Comparison of ENCODE assay signal across 1 cellular context in genomic region chr1:211515090-211516023, GRCh38.
TF ChIP-seq lines count a peak whose summit lies in the region.

No MANE protein-coding gene starts in this region.

TF ChIP-seq in HepG2, 621 proteins besides CTCF, POLR2A, EP300 and RAD21 (continued from another document and continues in another):
- TF ChIP-seq IRF1 (CRISPR knock-in tag; IDR thresholded peaks at IDR 0.05; ENCODE audit: low read depth): no peak
- TF ChIP-seq MEIS2 (CRISPR knock-in tag; IDR thresholded peaks at IDR 0.05): peak; percentile 88
- TF ChIP-seq BRCA1 (CRISPR knock-in tag; IDR thresholded peaks at IDR 0.05): no peak
- no peak for TF ChIP-seq SOX6 (IDR thresholded peaks at IDR 0.05)
- TF ChIP-seq SOX6 (CRISPR knock-in tag; IDR thresholded peaks at IDR 0.05): peak; percentile 68
- TF ChIP-seq ZNF770 (CRISPR knock-in tag; IDR thresholded peaks at IDR 0.05): peak; percentile 85
- TF ChIP-seq FOXP4 (CRISPR knock-in tag; IDR thresholded peaks at IDR 0.05): no peak; the same call in 1 of the 2 replicates
- TF ChIP-seq RARA (CRISPR knock-in tag; IDR thresholded peaks at IDR 0.05): peak; percentile 64
- TF ChIP-seq POGZ (CRISPR knock-in tag; IDR thresholded peaks at IDR 0.05): peak; percentile 65; the same call in 1 of the 2 replicates
- TF ChIP-seq ZNF558 (CRISPR knock-in tag; IDR thresholded peaks at IDR 0.05; ENCODE audit: borderline replicate concordance): peak; percentile 41; the same call in 1 of the 2 replicates
- TF ChIP-seq HOXA3 (CRISPR knock-in tag; IDR thresholded peaks at IDR 0.05): peak; percentile 78
- TF ChIP-seq ZNF225 (CRISPR knock-in tag; IDR thresholded peaks at IDR 0.05): no peak
- peak; percentile 93 for TF ChIP-seq ZMYM4 (CRISPR knock-in tag; IDR thresholded peaks at IDR 0.05)
- 0 out of 2 replicates have a peak, but pooled peaks have one; percentile 17 for TF ChIP-seq ZNF124 (CRISPR knock-in tag; IDR thresholded peaks at IDR 0.05)
- 0 out of 2 replicates have a peak, but pooled peaks have one; percentile 31 for TF ChIP-seq ZNF383 (CRISPR knock-in tag; IDR thresholded peaks at IDR 0.05; ENCODE audit: borderline replicate concordance)
- peak; percentile 81 for TF ChIP-seq ZNF451 (CRISPR knock-in tag; IDR thresholded peaks at IDR 0.05)
- peak; percentile 45; the same call in 1 of the 2 replicates for TF ChIP-seq MED1 (CRISPR knock-in tag; IDR thresholded peaks at IDR 0.05)
- peak; percentile 99 for TF ChIP-seq HNF1B (CRISPR knock-in tag; IDR thresholded peaks at IDR 0.05)
- TF ChIP-seq EEA1 (CRISPR knock-in tag; IDR thresholded peaks at IDR 0.05; ENCODE audit: borderline replicate concordance): no peak
- TF ChIP-seq XRCC5 (optimal IDR thresholded peaks at IDR 0.05; ENCODE audit: low read length): peak; percentile 72
- TF ChIP-seq ZNF546 (CRISPR knock-in tag; conservative IDR thresholded peaks at IDR 0.05): peak; percentile 79; the same call in 1 of the 2 replicates
- no peak for TF ChIP-seq CREM (IDR thresholded peaks at IDR 0.05)
- TF ChIP-seq CREM (CRISPR knock-in tag; IDR thresholded peaks at IDR 0.05): no peak
- TF ChIP-seq ZFX (CRISPR knock-in tag; IDR thresholded peaks at IDR 0.05; ENCODE audit: low read depth): peak; percentile 71
- peak; percentile 68; the same call in 1 of the 2 replicates for TF ChIP-seq ATF3 (CRISPR knock-in tag; IDR thresholded peaks at IDR 0.05)
- TF ChIP-seq ZNF430 (CRISPR knock-in tag; IDR thresholded peaks at IDR 0.05): 0 out of 2 replicates have a peak, but pooled peaks have one; percentile 65
- no peak for TF ChIP-seq MIER2 (CRISPR knock-in tag; IDR thresholded peaks at IDR 0.05)
- no peak for TF ChIP-seq MYPOP (CRISPR knock-in tag; IDR thresholded peaks at IDR 0.05)
- 0 out of 2 replicates have a peak, but pooled peaks have one; percentile 16 for TF ChIP-seq NKX3-1 (CRISPR knock-in tag; IDR thresholded peaks at IDR 0.05)
- no peak for TF ChIP-seq ZFP41 (CRISPR knock-in tag; IDR thresholded peaks at IDR 0.05; ENCODE audit: borderline replicate concordance)
- peak; percentile 38; the same call in 1 of the 2 replicates for TF ChIP-seq MTF2 (CRISPR knock-in tag; IDR thresholded peaks at IDR 0.05; ENCODE audit: borderline replicate concordance)
- TF ChIP-seq ZNF235 (CRISPR knock-in tag; IDR thresholded peaks at IDR 0.05; ENCODE audit: borderline replicate concordance): no peak
- TF ChIP-seq NFATC3 (CRISPR knock-in tag; IDR thresholded peaks at IDR 0.05): no peak
- TF ChIP-seq ZNF564 (CRISPR knock-in tag; IDR thresholded peaks at IDR 0.05): no peak
- peak; percentile 58; the same call in 1 of the 2 replicates for TF ChIP-seq DR1 (CRISPR knock-in tag; IDR thresholded peaks at IDR 0.05)
- TF ChIP-seq ZNF143 (CRISPR knock-in tag; IDR thresholded peaks at IDR 0.05): peak; percentile 43; the same call in 1 of the 2 replicates
- TF ChIP-seq ZNF30 (CRISPR knock-in tag; IDR thresholded peaks at IDR 0.05): no peak
- no peak for TF ChIP-seq FOXK1 (CRISPR knock-in tag; IDR thresholded peaks at IDR 0.05; ENCODE audit: borderline replicate concordance, low read depth)
- TF ChIP-seq BCL6 (CRISPR knock-in tag; IDR thresholded peaks at IDR 0.05): peak; percentile 39
- TF ChIP-seq ZMYM3 (CRISPR knock-in tag; IDR thresholded peaks at IDR 0.05): peak; percentile 64
- 0 out of 2 replicates have a peak, but pooled peaks have one; percentile 11 for TF ChIP-seq LRRFIP1 (CRISPR knock-in tag; conservative IDR thresholded peaks at IDR 0.05)
- 0 out of 2 replicates have a peak, but pooled peaks have one; percentile 59 for TF ChIP-seq ZFP90 (CRISPR knock-in tag; IDR thresholded peaks at IDR 0.05; ENCODE audit: borderline replicate concordance)
- TF ChIP-seq ZFP91 (CRISPR knock-in tag; IDR thresholded peaks at IDR 0.05; ENCODE audit: borderline replicate concordance): peak; percentile 70; the same call in 1 of the 2 replicates
- peak; percentile 82 for TF ChIP-seq ZSCAN25 (CRISPR knock-in tag; IDR thresholded peaks at IDR 0.05)
- peak; percentile 52; the same call in 1 of the 2 replicates for TF ChIP-seq NCOA2 (CRISPR knock-in tag; IDR thresholded peaks at IDR 0.05)
- 0 out of 2 replicates have a peak, but pooled peaks have one; percentile 48 for TF ChIP-seq ZNF343 (CRISPR knock-in tag; IDR thresholded peaks at IDR 0.05)
- TF ChIP-seq ZNF329 (CRISPR knock-in tag; IDR thresholded peaks at IDR 0.05; ENCODE audit: low read depth): peak; percentile 61; the same call in 1 of the 2 replicates
- peak; percentile 60; the same call in 1 of the 2 replicates for TF ChIP-seq ZNF709 (CRISPR knock-in tag; IDR thresholded peaks at IDR 0.05)
- TF ChIP-seq ZNF687 (CRISPR knock-in tag; IDR thresholded peaks at IDR 0.05): peak; percentile 92
- peak; percentile 59 for TF ChIP-seq E2F1 (CRISPR knock-in tag; IDR thresholded peaks at IDR 0.05)
- TF ChIP-seq ZKSCAN1 (IDR thresholded peaks at IDR 0.05; ENCODE audit: low read length): no peak
